Comparison of ENCODE assay signal across 17 cellular contexts in the genomic region with DNA sequence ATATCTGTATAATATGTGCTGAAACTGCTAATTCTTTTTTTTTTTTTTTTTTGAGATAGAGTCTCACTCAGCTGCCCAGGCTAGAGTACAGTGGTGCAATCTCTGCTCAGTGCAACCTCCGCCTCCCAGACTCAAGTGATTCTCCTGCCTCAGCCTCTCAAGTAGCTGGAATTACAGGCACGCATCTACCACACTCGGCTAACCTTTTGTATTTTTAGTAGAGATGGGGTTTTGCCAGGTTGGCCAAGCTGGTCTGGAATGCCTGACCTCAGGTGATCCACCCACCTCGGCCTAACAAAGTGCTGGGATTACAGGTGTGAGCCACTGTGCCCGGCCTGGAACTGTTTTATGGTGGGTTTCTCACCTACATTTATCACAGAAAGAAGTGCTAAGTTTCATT.
DNase-seq lines count a peak whose midpoint lies in the region; ATAC-seq and TF ChIP-seq lines count a peak whose summit lies in the region.
"Had no signal": no experiment of that assay in that cellular context is flagged by ENCODE, and none has a peak within 500 bp of the region (broad histone marks: within the 10 kb centered on the region; RNA-seq: fewer than 3 reads in every experiment).

No MANE protein-coding gene starts in this region.

- H3K4me2 ChIP-seq in OCI-LY7 (ENCODE audit: low read length), result peak overlapping the region; percentile 74
- H3K4me2 ChIP-seq in trophoblast cell (ENCODE audit: low read length), result no peak overlapping the region

- intact Hi-C loops in activated naive CD4-positive, alpha-beta T cell treated with anti-CD3 and anti-CD28 coated beads for 36 hours (cut with micrococcal nuclease), result loop anchor here (5.0 kb wide), 1 partner anchor 307 kb away; a partner anchor contains a TSS
- intact Hi-C loops in OCI-LY7 (cut with micrococcal nuclease; ENCODE audit: unreplicated experiment), result loop anchor here (10.0 kb wide), 2 partner anchors 580 to 620 kb away; a partner anchor contains a TSS

- no peak for ATAC-seq in memory B cell (ENCODE audit: low read depth)
- ATAC-seq: PC-3 had no signal

- H2BK120ac ChIP-seq in trophoblast cell (ENCODE audit: insufficient read depth, low read length, poor library complexity), result no peak overlapping the region

- no peaks in the 10 kb centered on the region for H4K20me1 ChIP-seq in OCI-LY7 (ENCODE audit: insufficient read depth, low read length)

- H3K27me3 ChIP-seq in trophoblast cell (ENCODE audit: insufficient read depth, low read length), result no peaks in the 10 kb centered on the region
- H3K27me3 ChIP-seq: SJCRH30 had no signal

- H3K27me3 Mint-ChIP-seq in activated naive CD4-positive, alpha-beta T cell treated with anti-CD3 and anti-CD28 coated beads, Interleukin-2, amount 10 ng/mL, durations not matched to agents 7 days and 5 days, result no peaks in the 10 kb centered on the region
- no peaks in the 10 kb centered on the region for H3K27me3 Mint-ChIP-seq in activated naive CD4-positive, alpha-beta T cell treated with anti-CD3 and anti-CD28 coated beads for 36 hours (ENCODE audit: low read depth)
- H3K27me3 Mint-ChIP-seq in memory B cell (no peaks in the 10 kb centered on the region), endothelial cell (ENCODE audit: unreplicated experiment) (peaks cover 4% of the 10 kb centered on the region)
- H3K27me3 Mint-ChIP-seq: IgD-negative memory B cell had no signal

- no peak overlapping the region for H3K23ac ChIP-seq in trophoblast cell (ENCODE audit: low read length)

- no peak overlapping the region for H3K14ac ChIP-seq in trophoblast cell (ENCODE audit: low read length)

- H3K36me3 Mint-ChIP-seq in activated naive CD4-positive, alpha-beta T cell treated with anti-CD3 and anti-CD28 coated beads, Interleukin-2, amount 10 ng/mL, durations not matched to agents 7 days and 5 days, result peaks cover 46% of the 10 kb centered on the region
- peaks cover 5% of the 10 kb centered on the region for H3K36me3 Mint-ChIP-seq in activated naive CD4-positive, alpha-beta T cell treated with anti-CD3 and anti-CD28 coated beads for 36 hours (ENCODE audit: low read depth)
- H3K36me3 Mint-ChIP-seq in memory B cell (no peaks in the 10 kb centered on the region), endothelial cell (ENCODE audit: low read depth, unreplicated experiment) (no peaks in the 10 kb centered on the region)

- no peak overlapping the region for H4K12ac ChIP-seq in trophoblast cell (ENCODE audit: low read depth, low read length)

- H3K4me3 ChIP-seq in OCI-LY7 (ENCODE audit: low read depth, low read length, poor library complexity, severe bottlenecking), result peak overlapping the region; percentile 57
- H3K4me3 ChIP-seq in trophoblast cell (ENCODE audit: low read depth, low read length), result no peak overlapping the region
- H3K4me3 ChIP-seq: SJCRH30 had no signal

- no peak overlapping the region for H3K4ac ChIP-seq in trophoblast cell (ENCODE audit: low read depth, low read length)

- no peak overlapping the region for H4K91ac ChIP-seq in trophoblast cell (ENCODE audit: low read depth, low read length)

- TF ChIP-seq CTCF in OCI-LY7 (conservative IDR thresholded peaks at IDR 0.05; ENCODE audit: low read length), result no peak
- TF ChIP-seq CTCF in endothelial cell (IDR thresholded peaks at IDR 0.05; ENCODE audit: unreplicated experiment), result no peak

- no peak overlapping the region for H3K18ac ChIP-seq in trophoblast cell (ENCODE audit: low read length)

- H3K4me3 Mint-ChIP-seq in activated naive CD4-positive, alpha-beta T cell treated with anti-CD3 and anti-CD28 coated beads, Interleukin-2, amount 10 ng/mL, durations not matched to agents 7 days and 5 days, result no peak overlapping the region
- no peak overlapping the region for H3K4me3 Mint-ChIP-seq in activated naive CD4-positive, alpha-beta T cell treated with anti-CD3 and anti-CD28 coated beads for 36 hours
- H3K4me3 Mint-ChIP-seq in memory B cell, result no peak overlapping the region
- H3K4me3 Mint-ChIP-seq in endothelial cell (ENCODE audit: unreplicated experiment), result no peak overlapping the region
- H3K4me3 Mint-ChIP-seq: HFFc6 had no signal

- DNase-seq in activated naive CD4-positive, alpha-beta T cell treated with anti-CD3 and anti-CD28 coated beads, Interleukin-2, amount 10 ng/mL, durations not matched to agents 7 days and 5 days, result no peak
- no peak for DNase-seq in activated naive CD4-positive, alpha-beta T cell treated with anti-CD3 and anti-CD28 coated beads for 36 hours
- DNase-seq in OCI-LY7 (ENCODE audit: low spot score) (no peak), memory B cell (ENCODE audit: low spot score in 2 of 2) (no peak), MV-4-11 (lab: John Stamatoyannopoulos, UW) (no peak), GF-D8 (lab: John Stamatoyannopoulos, UW) (no peak), endothelial cell (ENCODE audit: low spot score) (no peak), trophoblast cell (no peak)
- DNase-seq: EL, HFFc6, NCI-H1436 treated with DMSO at 0.1 percent for 48 hours, NCI-H2029 treated with DMSO at 0.1 percent for 48 hours, NCI-H748 treated with DMSO at 0.1 percent for 48 hours, PC-3, SJCRH30 had no signal

- H3K36me3 ChIP-seq in OCI-LY7 (ENCODE audit: insufficient read depth, low read length), result peaks cover 13% of the 10 kb centered on the region; the same call in 1 of the 2 replicates
- no peaks in the 10 kb centered on the region for H3K36me3 ChIP-seq in trophoblast cell (ENCODE audit: control insufficient read depth in 1 of 2, insufficient read depth in 2 of 2, low read length in 2 of 2)
- H3K36me3 ChIP-seq: SJCRH30 had no signal

- peaks cover 14% of the 10 kb centered on the region; the same call in 1 of the 2 replicates for H3K9me3 ChIP-seq in OCI-LY7 (ENCODE audit: low read length)
- H3K9me3 ChIP-seq in trophoblast cell (ENCODE audit: insufficient read depth, low read depth, low read length), result no peaks in the 10 kb centered on the region
- H3K9me3 ChIP-seq: SJCRH30 had no signal

- no peak overlapping the region for H2AFZ ChIP-seq in OCI-LY7 (ENCODE audit: low read length)
- H2AFZ ChIP-seq in trophoblast cell (ENCODE audit: insufficient read depth, low read length, poor library complexity), result no peak overlapping the region

- WGBS in trophoblast cell (ENCODE audit: extremely low coverage, insufficient coverage, insufficient read length), result no CpG with 5 or more reads among the region's 5 CpGs

- CTCF ChIA-PET in activated naive CD4-positive, alpha-beta T cell treated with anti-CD3 and anti-CD28 coated beads, Interleukin-2, amount 10 ng/mL, durations not matched to agents 7 days and 5 days (lab: Charles Lee), result no interaction called here
- CTCF ChIA-PET in activated naive CD4-positive, alpha-beta T cell treated with anti-CD3 and anti-CD28 coated beads for 36 hours (lab: Charles Lee), result interaction anchor here (0.8 kb wide), 1 partner anchor 238 kb away, joined by 4 read pairs; no protein-coding TSS in a partner anchor
- CTCF ChIA-PET in OCI-LY7 (lab: Charles Lee; ENCODE audit: unreplicated experiment), result interaction anchor here (1.0 kb wide), 1 partner anchor 9 kb away, joined by 3 read pairs; no protein-coding TSS in a partner anchor

- H2BK5ac ChIP-seq in trophoblast cell (ENCODE audit: low read depth, low read length, poor library complexity), result no peak overlapping the region

- peaks cover 94% of the 10 kb centered on the region for H3K4me1 Mint-ChIP-seq in activated naive CD4-positive, alpha-beta T cell treated with anti-CD3 and anti-CD28 coated beads, Interleukin-2, amount 10 ng/mL, durations not matched to agents 7 days and 5 days
- peaks cover 85% of the 10 kb centered on the region for H3K4me1 Mint-ChIP-seq in activated naive CD4-positive, alpha-beta T cell treated with anti-CD3 and anti-CD28 coated beads for 36 hours (ENCODE audit: low read depth)
- H3K4me1 Mint-ChIP-seq in memory B cell (peaks cover 43% of the 10 kb centered on the region), endothelial cell (ENCODE audit: unreplicated experiment) (peaks cover 24% of the 10 kb centered on the region)

- H3K4me1 ChIP-seq in OCI-LY7 (ENCODE audit: insufficient read depth, low read length, poor library complexity, severe bottlenecking) (peaks cover 82% of the 10 kb centered on the region), trophoblast cell (ENCODE audit: control insufficient read depth in 1 of 2, insufficient read depth in 2 of 2, low read length in 2 of 2) (no peaks in the 10 kb centered on the region)
- H3K4me1 ChIP-seq: SJCRH30 had no signal

- no peak overlapping the region for H3K9ac ChIP-seq in trophoblast cell (ENCODE audit: low read length)

- H2AK5ac ChIP-seq in trophoblast cell (ENCODE audit: low read length), result no peak overlapping the region

- H3K9me2 ChIP-seq in OCI-LY7 (ENCODE audit: insufficient read depth, low read length), result no peaks in the 10 kb centered on the region

- no peak overlapping the region for H2BK12ac ChIP-seq in trophoblast cell (ENCODE audit: low read length)

- BruUV-seq in OCI-LY7 (replicated peaks; lab: Mats Ljungman, UMichigan), result no TSS peak

- peak overlapping the region; percentile 65 for H3K27ac Mint-ChIP-seq in activated naive CD4-positive, alpha-beta T cell treated with anti-CD3 and anti-CD28 coated beads, Interleukin-2, amount 10 ng/mL, durations not matched to agents 7 days and 5 days
- H3K27ac Mint-ChIP-seq in activated naive CD4-positive, alpha-beta T cell treated with anti-CD3 and anti-CD28 coated beads for 36 hours, result no peak overlapping the region
- H3K27ac Mint-ChIP-seq in memory B cell (peak overlapping the region; percentile 99), endothelial cell (ENCODE audit: unreplicated experiment) (no peak overlapping the region)
- H3K27ac Mint-ChIP-seq: HFFc6 had no signal

- H3K79me1 ChIP-seq in trophoblast cell (ENCODE audit: low read length), result no peaks in the 10 kb centered on the region

- H4K8ac ChIP-seq in trophoblast cell (ENCODE audit: low read depth, low read length), result no peak overlapping the region

- H3K27ac ChIP-seq in OCI-LY7 (ENCODE audit: low read depth, low read length, poor library complexity, severe bottlenecking) (peak overlapping the region; percentile 100), trophoblast cell (ENCODE audit: low read depth, low read length) (no peak overlapping the region)
- H3K27ac ChIP-seq: RWPE1, SJCRH30 had no signal

- POLR2A ChIA-PET in OCI-LY7 (lab: Charles Lee), result interaction anchor here (0.5 to 7.8 kb wide), 14 partner anchors 10 to 1606 kb away, joined by 3 to 102 read pairs (median 4); a partner anchor contains a TSS

- H3K9me3 Mint-ChIP-seq in activated naive CD4-positive, alpha-beta T cell treated with anti-CD3 and anti-CD28 coated beads, Interleukin-2, amount 10 ng/mL, durations not matched to agents 7 days and 5 days, result peaks cover 21% of the 10 kb centered on the region
- peaks cover 2% of the 10 kb centered on the region for H3K9me3 Mint-ChIP-seq in activated naive CD4-positive, alpha-beta T cell treated with anti-CD3 and anti-CD28 coated beads for 36 hours
- H3K9me3 Mint-ChIP-seq in memory B cell, result peaks cover 1% of the 10 kb centered on the region
- no peaks in the 10 kb centered on the region for H3K9me3 Mint-ChIP-seq in endothelial cell (ENCODE audit: unreplicated experiment)
- H3K9me3 Mint-ChIP-seq: HFFc6 had no signal

- H3K79me2 ChIP-seq in OCI-LY7 (ENCODE audit: insufficient read depth, low read depth, low read length), result no peaks in the 10 kb centered on the region
- no peaks in the 10 kb centered on the region for H3K79me2 ChIP-seq in trophoblast cell (ENCODE audit: control insufficient read depth, insufficient read depth, low read length, poor library complexity)

Comparison
In these comparisons a context has a peak if more than half of its experiments do, and no peak if none do; other contexts are left out.
1. H3K27ac Mint-ChIP-seq: peak in activated naive CD4-positive, alpha-beta T cell treated with anti-CD3 and anti-CD28 coated beads, Interleukin-2, amount 10 ng/mL, durations not matched to agents 7 days and 5 days (single experiment) and memory B cell (single experiment); none in activated naive CD4-positive, alpha-beta T cell treated with anti-CD3 and anti-CD28 coated beads for 36 hours (single experiment) and endothelial cell (single experiment).